In the genomic region with DNA sequence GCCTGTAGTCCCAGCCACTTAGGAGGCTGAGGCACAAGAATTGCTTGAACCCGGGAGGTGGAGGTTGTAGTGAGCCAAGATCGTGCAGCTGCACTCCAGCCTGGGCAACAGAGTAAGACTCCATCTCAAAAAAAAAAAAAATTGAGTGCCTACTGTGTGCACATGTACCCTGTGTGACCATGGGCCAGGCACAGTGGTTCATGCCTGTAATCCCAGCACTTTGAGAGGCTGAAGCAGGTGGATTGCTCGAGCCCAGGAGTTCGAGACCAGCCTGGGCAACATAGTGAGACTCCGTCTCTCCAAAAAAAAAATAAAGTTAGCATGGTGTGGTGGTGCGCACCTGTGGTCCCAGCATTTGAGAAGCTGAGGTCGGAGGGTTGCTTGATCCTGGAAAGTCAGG, we compare ENCODE assay signal across 8 cellular contexts. TPM values are rescaled to one million over a fixed set of nuclear protein-coding genes. Genes with fewer than 3 reads are reported as not detected.
A peak's percentile ranks its signal among the peaks of the same experiment; 100 is the strongest.
DNase-seq lines count a peak whose midpoint lies in the region; ATAC-seq, FAIRE-seq and TF ChIP-seq lines count a peak whose summit lies in the region.
"Not testable (repeated sequence)": the region's sequence is repeated elsewhere in the genome, so short reads cannot be mapped to it uniquely, and the experiment has no call there.

No MANE protein-coding gene starts in this region.

- not testable (repeated sequence) for TF ChIP-seq EP300 in A549 (IDR thresholded peaks at IDR 0.05)

- not testable (repeated sequence) for ATAC-seq in A549; GM23338; WTC11; central memory CD8-positive, alpha-beta T cell (replicated peaks; ENCODE audit: extremely low read depth, poor library complexity, severe bottlenecking); naive B cell (ENCODE audit: low read depth in 2 of 2)

- H3K4me1 Mint-ChIP-seq in GM23338 (peaks cover 77% of the 10 kb centered on the region), WTC11 (peaks cover 83% of the 10 kb centered on the region), naive B cell (peaks cover 71 to 87% (median 81%) of the 10 kb centered on the region in 3 donors)
- peaks cover 70% of the 10 kb centered on the region for H3K4me1 Mint-ChIP-seq in central memory CD8-positive, alpha-beta T cell

- TF ChIP-seq CTCF in A549 (IDR thresholded peaks at IDR 0.05); GM23338 (conservative IDR thresholded peaks at IDR 0.05; ENCODE audit: low read depth in 2 of 2); MM.1S (IDR thresholded peaks at IDR 0.05; ENCODE audit: low read length); WTC11 (IDR thresholded peaks at IDR 0.05); fibroblast of lung (conservative IDR thresholded peaks at IDR 0.05 in 1 of 2, IDR thresholded peaks at IDR 0.05 in 1 of 2; ENCODE audit: low read depth in 1 of 2, low read length in 2 of 2): not testable (repeated sequence)

- H2AFZ ChIP-seq in GM23338; MM.1S (ENCODE audit: low read length); fibroblast of lung (ENCODE audit: low read length): not testable (repeated sequence)

- H3K9me2 ChIP-seq in GM23338 (ENCODE audit: insufficient read depth); MM.1S (replicated peaks; ENCODE audit: insufficient read depth, low read length): not testable (repeated sequence)

- not testable (repeated sequence) for TF ChIP-seq RAD21 in A549 (conservative IDR thresholded peaks at IDR 0.05 in 1 of 2, IDR thresholded peaks at IDR 0.05 in 1 of 2)

- not testable (repeated sequence) for H3K9me3 Mint-ChIP-seq in GM23338; WTC11; central memory CD8-positive, alpha-beta T cell; naive B cell

- not testable (repeated sequence) for H3F3A ChIP-seq in GM23338 (replicated peaks; ENCODE audit: low read depth)
- H3F3A ChIP-seq in MM.1S (ENCODE audit: insufficient read depth, low read length), result peaks cover 24% of the 10 kb centered on the region

- H3K4me3 ChIP-seq in A549; GM23338; MM.1S (ENCODE audit: low read length); fibroblast of lung (replicated peaks in 1 of 4; ENCODE audit: control extremely low read depth in 1 of 4, insufficient read depth in 1 of 4, low read depth in 3 of 4, low read length in 4 of 4): not testable (repeated sequence)
- H3K4me3 ChIP-seq in skeletal muscle satellite cell (ENCODE audit: low read length), result peak overlapping the region; percentile 10

- H3K9me3 ChIP-seq in A549; MM.1S (replicated peaks; ENCODE audit: insufficient read depth, low read length); fibroblast of lung (ENCODE audit: control insufficient read depth, insufficient read depth, low read depth, low read length); skeletal muscle satellite cell (replicated peaks; ENCODE audit: low read length): not testable (repeated sequence)

- not testable (repeated sequence) for TF ChIP-seq POLR2A in A549 (IDR thresholded peaks at IDR 0.05; ENCODE audit: low read length)

- not testable (repeated sequence) for FAIRE-seq in A549 (lab: Jason Lieb, UNC)

- POLR2A ChIA-PET in A549 (lab: Yijun Ruan, JAX); WTC11 (lab: Charles Lee): not testable (repeated sequence)

- H3K36me3 Mint-ChIP-seq in GM23338 (ENCODE audit: low read depth); WTC11; central memory CD8-positive, alpha-beta T cell (ENCODE audit: insufficient read depth); naive B cell: not testable (repeated sequence)

- H3K4me1 ChIP-seq in A549 (peaks cover 32% of the 10 kb centered on the region), GM23338 (ENCODE audit: insufficient read depth) (peaks cover 38% of the 10 kb centered on the region), MM.1S (ENCODE audit: low read length) (peaks cover 68% of the 10 kb centered on the region), fibroblast of lung (ENCODE audit: control insufficient read depth, extremely low read depth, insufficient read depth, low read length) (peaks cover 23% of the 10 kb centered on the region), skeletal muscle satellite cell (ENCODE audit: control insufficient read depth, insufficient read depth, low read length) (peaks cover 64% of the 10 kb centered on the region)

- H3K4me2 ChIP-seq in A549, result peak overlapping the region; percentile 12; the same call in 1 of the 3 replicates
- not testable (repeated sequence) for H3K4me2 ChIP-seq in GM23338; MM.1S (ENCODE audit: low read depth, low read length); fibroblast of lung (ENCODE audit: extremely low read depth, insufficient read depth, low read length)
- peak overlapping the region; percentile 79 for H3K4me2 ChIP-seq in skeletal muscle satellite cell (ENCODE audit: low read length)

- H3K4me3 Mint-ChIP-seq in GM23338; WTC11; central memory CD8-positive, alpha-beta T cell: not testable (repeated sequence)
- H3K4me3 Mint-ChIP-seq in naive B cell, result peak overlapping the region in 5 of 8 donors; percentile 30 to 71 (median 61)

- not testable (repeated sequence) for H3K27ac ChIP-seq in A549; GM23338 (ENCODE audit: low read depth)
- peak overlapping the region; percentile 88; the same call in 1 of the 2 replicates for H3K27ac ChIP-seq in MM.1S (ENCODE audit: low read length)
- H3K27ac ChIP-seq in fibroblast of lung (ENCODE audit: insufficient read depth, low read length), result peak overlapping the region; percentile 80

- 95% methylated on average over 7 of the region's 7 CpGs for WGBS in A549 (ENCODE audit: missing lambda C conversion rate)

- H3K9ac ChIP-seq in MM.1S (ENCODE audit: low read length); fibroblast of lung (ENCODE audit: insufficient read depth, low read length): not testable (repeated sequence)
- peak overlapping the region; percentile 39 for H3K9ac ChIP-seq in skeletal muscle satellite cell (ENCODE audit: low read depth, low read length)

- CTCF ChIA-PET in A549 (lab: Yijun Ruan, JAX); WTC11 (lab: Charles Lee): not testable (repeated sequence)

- H3K79me2 ChIP-seq in GM23338 (replicated peaks; ENCODE audit: insufficient read depth) (peaks cover 88% of the 10 kb centered on the region), MM.1S (ENCODE audit: low read length) (peaks cover 87% of the 10 kb centered on the region), fibroblast of lung (ENCODE audit: control insufficient read depth, insufficient read depth, low read length) (peaks cover 86% of the 10 kb centered on the region)

- H3K27me3 Mint-ChIP-seq in GM23338 (ENCODE audit: insufficient read depth, low read depth, poor library complexity); WTC11 (ENCODE audit: low read depth); central memory CD8-positive, alpha-beta T cell; naive B cell: not testable (repeated sequence)

- H4K20me1 ChIP-seq in GM23338 (replicated peaks; ENCODE audit: insufficient read depth); MM.1S (ENCODE audit: insufficient read depth, low read length); fibroblast of lung (ENCODE audit: control insufficient read depth, extremely low read depth, insufficient read depth, low read length): not testable (repeated sequence)

- DNase-seq in A549 (ENCODE audit: low read depth in 1 of 2, low spot score in 1 of 2); GM23338 (ENCODE audit: low spot score); MM.1S; WTC11 (ENCODE audit: low spot score); central memory CD8-positive, alpha-beta T cell (ENCODE audit: low spot score in 2 of 2); fibroblast of lung (ENCODE audit: low read depth in 2 of 2); naive B cell: not testable (repeated sequence)

- H3K27me3 ChIP-seq in GM23338 (ENCODE audit: insufficient read depth); MM.1S (replicated peaks; ENCODE audit: insufficient read depth, low read length); fibroblast of lung (ENCODE audit: control insufficient read depth, insufficient read depth, low read length); skeletal muscle satellite cell (ENCODE audit: control insufficient read depth, insufficient read depth, low read length): not testable (repeated sequence)

- not testable (repeated sequence) for H3K36me3 ChIP-seq in GM23338 (ENCODE audit: insufficient read depth); MM.1S (replicated peaks; ENCODE audit: insufficient read depth, low read length); fibroblast of lung (ENCODE audit: control insufficient read depth, insufficient read depth, low read length); skeletal muscle satellite cell (ENCODE audit: insufficient read depth, low read length)

- peak overlapping the region; percentile 80; the same call in 1 of the 2 replicates for H3K27ac Mint-ChIP-seq in GM23338
- H3K27ac Mint-ChIP-seq in WTC11, result peak overlapping the region; percentile 90; the same call in 1 of the 2 replicates
- peak overlapping the region; percentile 37 for H3K27ac Mint-ChIP-seq in central memory CD8-positive, alpha-beta T cell (ENCODE audit: low read depth)
- peak overlapping the region in 2 of 6 donors; percentile 76 to 85 for H3K27ac Mint-ChIP-seq in naive B cell

RNA-seq across cellular contexts. Expression of gene RREB1, which starts 49.5 kb away (rescaled TPM):
- polyA plus RNA-seq in A549 (2011; rRNA removed) (2.2 and 4.8 TPM in 2 replicates), A549 (2017; fragmentation: RNase III; extraction: RNeasy Plus Mini Kit Qiagen cat#74134 plus additional on column Dnase treatment) (4.6 to 5.0 TPM (median 4.8 TPM) in 3 replicates), GM23338 (2016; fragmentation: Nextera tagmentation; extraction: Ambion mirVana) (7.9 and 8.5 TPM in 2 replicates), fibroblast of lung (2.4 and 2.8 TPM in 2 replicates), naive B cell (ENCODE audit: low read depth in 6 of 6) (1 to 10 TPM; 1.5 to 9.9 (median 5.2) TPM)
- 1.5 and 2.1 TPM in 2 replicates for polyA plus RNA-seq in A549 (2012; cell fraction: cytosol; rRNA removed)
- 6.1 and 6.8 TPM in 2 replicates for polyA plus RNA-seq in A549 (2012; cell fraction: nucleus; rRNA removed)
- 30.5 and 38.8 TPM in 2 replicates for polyA minus RNA-seq in A549 (2011; rRNA and poly(A)+ RNA removed)
- total RNA-seq in GM23338 (2014; rRNA removed; shearing (Covaris generic)), result 25.5 and 29.1 TPM in 2 replicates
- total RNA-seq in WTC11 (2021) (38.5 to 39.4 TPM (median 39.4 TPM) in 3 replicates), fibroblast of lung (15.2 and 18.8 TPM in 2 replicates)
- 5.5 and 7.7 TPM in 2 replicates for polyA plus RNA-seq in fibroblast of lung (2012)
- polyA minus RNA-seq in fibroblast of lung (ENCODE audit: low replicate concordance), result 19.9 and 29.8 TPM in 2 replicates
- 14.2 and 14.7 TPM in 2 replicates for total RNA-seq in skeletal muscle satellite cell (2012; rRNA removed)
